In genomic region chr6:8679823-8680222, GRCh38 we compare ENCODE assay signal across 31 cellular contexts.
"Had no signal": no experiment of that assay in that cellular context is flagged by ENCODE, and none has a peak within 500 bp of the region (broad histone marks: within the 10 kb centered on the region; RNA-seq: fewer than 3 reads in every experiment).

No MANE protein-coding gene starts in this region.

- H3K36me3 ChIP-seq: neural progenitor cell, ovary, spleen, suprapubic skin, tibial artery, transverse colon, upper lobe of right lung, uterus had no signal

- H2AFZ ChIP-seq: neural progenitor cell, parathyroid adenoma had no signal

- ATAC-seq: natural killer cell; psoas muscle; right cardiac atrium; sciatic nerve; stimulated activated memory B cell treated with anti-CD40 and anti-IgM and Interleukin-4, amounts not matched to agents 10 μg/mL and 1 μg/mL and 100 μg/mL, for 72 hours; stimulated activated naive CD8-positive, alpha-beta T cell treated with anti-CD3 and anti-CD28 coated beads, Interleukin-15, amount 100 ng/mL, for 72 hours; stimulated activated naive CD8-positive, alpha-beta T cell treated with anti-CD3 and anti-CD28 coated beads, Interleukin-15, Interleukin-2, amounts not matched to agents 100 U/mL and 50 U/mL, for 24 hours; upper lobe of right lung had no signal

- H3K4me2 ChIP-seq: neural progenitor cell, smooth muscle cell had no signal

- H3K9ac ChIP-seq: neural progenitor cell, parathyroid adenoma had no signal

- H3K27me3 ChIP-seq: neural progenitor cell, ovary, spleen, suprapubic skin, testis, tibial artery, transverse colon, upper lobe of right lung, uterus had no signal

- H3K36me3 Mint-ChIP-seq: natural killer cell; neural progenitor cell; stimulated activated memory B cell treated with anti-CD40 and anti-IgM and Interleukin-4, amounts not matched to agents 10 μg/mL and 1 μg/mL and 100 μg/mL, for 72 hours; type B pancreatic cell had no signal

- H3K27me3 Mint-ChIP-seq: progenitor cell of endocrine pancreas; stimulated activated memory B cell treated with anti-CD40 and anti-IgM and Interleukin-4, amounts not matched to agents 10 μg/mL and 1 μg/mL and 100 μg/mL, for 72 hours; stimulated activated naive CD8-positive, alpha-beta T cell treated with anti-CD3 and anti-CD28 coated beads, Interleukin-15, amount 100 ng/mL, for 72 hours; type B pancreatic cell had no signal

- H3K4me3 ChIP-seq: neural progenitor cell, ovary, psoas muscle, skin epidermis, smooth muscle cell, spleen, suprapubic skin, testis, tibial artery, transverse colon, upper lobe of right lung, uterus had no signal

- H3K4me1 ChIP-seq: neural progenitor cell, parathyroid adenoma, psoas muscle, suprapubic skin, testis, tibial artery, transverse colon, upper lobe of right lung, uterus had no signal

- H3K79me2 ChIP-seq: parathyroid adenoma had no signal

- H3K4me1 Mint-ChIP-seq: natural killer cell; nephron; neural progenitor cell; stimulated activated naive CD8-positive, alpha-beta T cell treated with anti-CD3 and anti-CD28 coated beads, Interleukin-15, amount 100 ng/mL, for 72 hours had no signal

- DNase-seq: natural killer cell; occipital lobe; ovary; posterior cingulate gyrus; psoas muscle; right cardiac atrium; spleen; stimulated activated CD4-positive, alpha-beta T cell treated with anti-CD3 and anti-CD28 coated beads, Interleukin-12 subunit alpha, Interleukin-12 subunit beta, amount 100 ng/mL, for 4 hours; stimulated activated CD4-positive, alpha-beta T cell treated with anti-CD3 and anti-CD28 coated beads, Interleukin-1b, Interleukin-23, amount 100 ng/mL, for 48 hours; stimulated activated CD4-positive, alpha-beta T cell treated with anti-CD3 and anti-CD28 coated beads, Interleukin-4, amount 100 ng/mL, for 1 hour; stimulated activated CD4-positive, alpha-beta T cell treated with anti-CD3 and anti-CD28 coated beads, Interleukin-4, amount 100 ng/mL, for 4 hours; stimulated activated CD8-positive, alpha-beta memory T cell treated with anti-CD3 and anti-CD28 coated beads, Interleukin-4, amount 100 ng/mL, for 48 hours; stimulated activated naive CD4-positive, alpha-beta T cell; stimulated activated naive CD8-positive, alpha-beta T cell treated with anti-CD3 and anti-CD28 coated beads, Interleukin-15, amount 100 ng/mL, for 72 hours; stimulated activated naive CD8-positive, alpha-beta T cell treated with anti-CD3 and anti-CD28 coated beads, Interleukin-15, Interleukin-2, amounts not matched to agents 100 U/mL and 50 U/mL, for 24 hours; substantia nigra; testis; tibial artery; transverse colon; upper lobe of right lung; uterus had no signal

- H3K9me3 Mint-ChIP-seq: nephron; neural progenitor cell; stimulated activated memory B cell treated with anti-CD40 and anti-IgM and Interleukin-4, amounts not matched to agents 10 μg/mL and 1 μg/mL and 100 μg/mL, for 72 hours; type B pancreatic cell had no signal

- H3K4me3 Mint-ChIP-seq: natural killer cell; nephron; neural progenitor cell; stimulated activated memory B cell treated with anti-CD40 and anti-IgM and Interleukin-4, amounts not matched to agents 10 μg/mL and 1 μg/mL and 100 μg/mL, for 72 hours; stimulated activated naive CD8-positive, alpha-beta T cell treated with anti-CD3 and anti-CD28 coated beads, Interleukin-15, amount 100 ng/mL, for 72 hours; type B pancreatic cell had no signal

- H3K9me3 ChIP-seq: ovary, psoas muscle, spleen, suprapubic skin, testis, tibial artery, transverse colon, upper lobe of right lung, uterus had no signal

- H3K27ac ChIP-seq: neural progenitor cell, ovary, parathyroid adenoma, psoas muscle, skin epidermis, spleen, suprapubic skin, testis, tibial artery, transverse colon, upper lobe of right lung, uterus had no signal

- H3K27ac Mint-ChIP-seq: natural killer cell; nephron; neural progenitor cell; progenitor cell of endocrine pancreas; stimulated activated memory B cell treated with anti-CD40 and anti-IgM and Interleukin-4, amounts not matched to agents 10 μg/mL and 1 μg/mL and 100 μg/mL, for 72 hours; stimulated activated naive CD8-positive, alpha-beta T cell treated with anti-CD3 and anti-CD28 coated beads, Interleukin-15, amount 100 ng/mL, for 72 hours; type B pancreatic cell had no signal
